8 cellular contexts compared by ENCODE assay signal in the genomic region with DNA sequence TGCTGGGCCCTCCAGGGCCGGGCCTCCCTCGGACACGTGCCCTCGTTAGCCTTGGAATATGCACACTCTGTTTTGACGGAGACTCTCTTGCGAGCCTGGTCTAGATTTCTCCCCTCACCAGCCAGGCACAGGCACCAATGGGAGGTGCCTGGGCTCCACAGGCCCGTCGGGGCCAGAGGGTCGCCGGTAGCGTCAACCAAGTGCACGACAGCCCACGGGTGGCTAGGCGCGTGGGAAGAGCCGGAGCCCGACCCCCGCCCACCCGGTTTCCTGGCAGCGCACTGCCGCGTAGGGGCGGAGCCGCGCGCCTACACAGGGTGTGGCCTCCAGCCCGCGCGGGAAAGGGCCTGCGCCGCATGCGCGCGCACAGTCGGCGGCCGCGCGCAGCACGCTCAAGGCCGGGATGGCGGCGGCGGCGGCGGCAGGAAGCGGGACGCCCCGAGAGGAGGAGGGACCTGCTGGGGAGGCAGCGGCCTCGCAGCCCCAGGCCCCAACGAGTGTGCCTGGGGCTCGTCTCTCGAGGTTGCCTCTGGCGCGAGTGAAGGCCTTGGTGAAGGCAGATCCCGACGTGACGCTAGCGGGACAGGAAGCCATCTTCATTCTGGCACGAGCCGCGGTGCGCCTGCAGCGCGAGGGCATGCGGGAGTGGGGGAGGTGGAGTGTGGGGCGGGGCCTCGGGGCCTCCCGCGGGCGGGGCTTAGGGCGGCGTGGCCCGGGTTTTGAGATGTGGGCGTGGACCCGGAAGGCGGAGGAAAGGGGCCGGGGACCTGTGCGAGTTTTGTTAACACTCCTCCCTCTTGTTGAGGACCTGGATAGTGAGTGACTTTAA. TPM values are rescaled to one million over a fixed set of nuclear protein-coding genes. Genes with fewer than 3 reads are reported as not detected.
DNase-seq lines count a peak whose midpoint lies in the region; ATAC-seq and TF ChIP-seq lines count a peak whose summit lies in the region.

A gene with protein sequence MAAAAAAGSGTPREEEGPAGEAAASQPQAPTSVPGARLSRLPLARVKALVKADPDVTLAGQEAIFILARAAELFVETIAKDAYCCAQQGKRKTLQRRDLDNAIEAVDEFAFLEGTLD (plus strand): TSS at position 367 of the 829 bp plus-strand sequence. CDS start 37 bp downstream, at position 404.

- peak; percentile 93 for ATAC-seq in GM19397 (IDR thresholded peaks at IDR 0.05; ENCODE audit: unreplicated experiment)
- peak; percentile 82 for ATAC-seq in HG03565 (IDR thresholded peaks at IDR 0.05; ENCODE audit: unreplicated experiment)

- H3K4me1 ChIP-seq in liver (ENCODE audit: control insufficient read depth in 4 of 4, insufficient read depth in 4 of 4, low read length in 3 of 4), result peaks cover 3 to 11% (median 7%) of the 10 kb centered on the region in 4 donors

- H3K9me3 ChIP-seq in liver (ENCODE audit: control insufficient read depth in 4 of 4, low read length in 3 of 4), result no peaks in the 10 kb centered on the region

- H3K36me3 ChIP-seq in liver (ENCODE audit: control insufficient read depth in 4 of 4, insufficient read depth in 3 of 4, low read depth in 1 of 4, low read length in 3 of 4), result peaks cover 0 to 2% (median under 1%) of the 10 kb centered on the region in 4 donors

- no peak for TF ChIP-seq CTCF in liver (IDR thresholded peaks at IDR 0.05; ENCODE audit: low read depth, low read length, missing input control)

- DNase-seq in CD1c-positive myeloid dendritic cell (ENCODE audit: extremely low spot score) (peak; percentile 91), NCI-H82 (lab: John Stamatoyannopoulos, UW) (peak; percentile 89), dermis microvascular lymphatic vessel endothelial cell (ENCODE audit: low read depth in 2 of 2) (peak; percentile 70 to 79)
- DNase-seq in activated CD4-positive, alpha-beta T cell treated with anti-CD3 and anti-CD28 coated beads, Interleukin-2, amount 50 U/mL, for 48 hours, result peak; percentile 94 to 95
- peak; percentile 95 for DNase-seq in stimulated activated CD4-positive, alpha-beta T cell treated with anti-CD3 and anti-CD28 coated beads, Interleukin-4, amount 100 ng/mL, for 1 hour

- no peak for TF ChIP-seq RAD21 in liver (IDR thresholded peaks at IDR 0.05)

- peak within 1 kb of the TSS in 1 of 2 donors; percentile 32 for H3K9ac ChIP-seq in liver (ENCODE audit: low read depth in 1 of 2, low read length in 2 of 2)

- H3K27ac ChIP-seq in liver (ENCODE audit: low read depth in 1 of 2, low read length in 2 of 2), result peak within 1 kb of the TSS; percentile 97

- WGBS in liver, result under 1% methylated on average over 80 of the region's 80 CpGs

- no peaks in the 10 kb centered on the region for H3K27me3 ChIP-seq in liver (ENCODE audit: control insufficient read depth in 4 of 4, insufficient read depth in 4 of 4, low read length in 3 of 4)

- peak within 1 kb of the TSS; percentile 79 to 90 (median 89) for H3K4me3 ChIP-seq in liver (ENCODE audit: low read depth in 1 of 3, low read length in 3 of 3)

TF ChIP-seq in liver, 16 proteins besides CTCF, POLR2A, EP300 and RAD21:
- TF ChIP-seq HNF4G (IDR thresholded peaks at IDR 0.05) (no peak), GABPA (IDR thresholded peaks at IDR 0.05 in 1 of 2, conservative IDR thresholded peaks at IDR 0.05 in 1 of 2) (peak in 1 of 2 donors; percentile 29), JUND (IDR thresholded peaks at IDR 0.05) (no peak), YY1 (IDR thresholded peaks at IDR 0.05) (peak; percentile 94), HNF4A (conservative IDR thresholded peaks at IDR 0.05) (no peak), FOXA2 (IDR thresholded peaks at IDR 0.05) (no peak), NR2F2 (IDR thresholded peaks at IDR 0.05) (no peak), RXRA (IDR thresholded peaks at IDR 0.05) (no peak), EGR1 (IDR thresholded peaks at IDR 0.05; ENCODE audit: low read depth in 2 of 2) (no peak), FOXA1 (IDR thresholded peaks at IDR 0.05) (no peak)
- TF ChIP-seq, protein P1, sequence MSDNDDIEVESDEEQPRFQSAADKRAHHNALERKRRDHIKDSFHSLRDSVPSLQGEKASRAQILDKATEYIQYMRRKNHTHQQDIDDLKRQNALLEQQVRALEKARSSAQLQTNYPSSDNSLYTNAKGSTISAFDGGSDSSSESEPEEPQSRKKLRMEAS (IDR thresholded peaks at IDR 0.05), result peak; percentile 76
- TF ChIP-seq, protein P2, sequence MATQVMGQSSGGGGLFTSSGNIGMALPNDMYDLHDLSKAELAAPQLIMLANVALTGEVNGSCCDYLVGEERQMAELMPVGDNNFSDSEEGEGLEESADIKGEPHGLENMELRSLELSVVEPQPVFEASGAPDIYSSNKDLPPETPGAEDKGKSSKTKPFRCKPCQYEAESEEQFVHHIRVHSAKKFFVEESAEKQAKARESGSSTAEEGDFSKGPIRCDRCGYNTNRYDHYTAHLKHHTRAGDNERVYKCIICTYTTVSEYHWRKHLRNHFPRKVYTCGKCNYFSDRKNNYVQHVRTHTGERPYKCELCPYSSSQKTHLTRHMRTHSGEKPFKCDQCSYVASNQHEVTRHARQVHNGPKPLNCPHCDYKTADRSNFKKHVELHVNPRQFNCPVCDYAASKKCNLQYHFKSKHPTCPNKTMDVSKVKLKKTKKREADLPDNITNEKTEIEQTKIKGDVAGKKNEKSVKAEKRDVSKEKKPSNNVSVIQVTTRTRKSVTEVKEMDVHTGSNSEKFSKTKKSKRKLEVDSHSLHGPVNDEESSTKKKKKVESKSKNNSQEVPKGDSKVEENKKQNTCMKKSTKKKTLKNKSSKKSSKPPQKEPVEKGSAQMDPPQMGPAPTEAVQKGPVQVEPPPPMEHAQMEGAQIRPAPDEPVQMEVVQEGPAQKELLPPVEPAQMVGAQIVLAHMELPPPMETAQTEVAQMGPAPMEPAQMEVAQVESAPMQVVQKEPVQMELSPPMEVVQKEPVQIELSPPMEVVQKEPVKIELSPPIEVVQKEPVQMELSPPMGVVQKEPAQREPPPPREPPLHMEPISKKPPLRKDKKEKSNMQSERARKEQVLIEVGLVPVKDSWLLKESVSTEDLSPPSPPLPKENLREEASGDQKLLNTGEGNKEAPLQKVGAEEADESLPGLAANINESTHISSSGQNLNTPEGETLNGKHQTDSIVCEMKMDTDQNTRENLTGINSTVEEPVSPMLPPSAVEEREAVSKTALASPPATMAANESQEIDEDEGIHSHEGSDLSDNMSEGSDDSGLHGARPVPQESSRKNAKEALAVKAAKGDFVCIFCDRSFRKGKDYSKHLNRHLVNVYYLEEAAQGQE (IDR thresholded peaks at IDR 0.05), result no peak
- TF ChIP-seq, protein P3, sequence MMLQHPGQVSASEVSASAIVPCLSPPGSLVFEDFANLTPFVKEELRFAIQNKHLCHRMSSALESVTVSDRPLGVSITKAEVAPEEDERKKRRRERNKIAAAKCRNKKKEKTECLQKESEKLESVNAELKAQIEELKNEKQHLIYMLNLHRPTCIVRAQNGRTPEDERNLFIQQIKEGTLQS (IDR thresholded peaks at IDR 0.05), result no peak
- TF ChIP-seq, protein P4, sequence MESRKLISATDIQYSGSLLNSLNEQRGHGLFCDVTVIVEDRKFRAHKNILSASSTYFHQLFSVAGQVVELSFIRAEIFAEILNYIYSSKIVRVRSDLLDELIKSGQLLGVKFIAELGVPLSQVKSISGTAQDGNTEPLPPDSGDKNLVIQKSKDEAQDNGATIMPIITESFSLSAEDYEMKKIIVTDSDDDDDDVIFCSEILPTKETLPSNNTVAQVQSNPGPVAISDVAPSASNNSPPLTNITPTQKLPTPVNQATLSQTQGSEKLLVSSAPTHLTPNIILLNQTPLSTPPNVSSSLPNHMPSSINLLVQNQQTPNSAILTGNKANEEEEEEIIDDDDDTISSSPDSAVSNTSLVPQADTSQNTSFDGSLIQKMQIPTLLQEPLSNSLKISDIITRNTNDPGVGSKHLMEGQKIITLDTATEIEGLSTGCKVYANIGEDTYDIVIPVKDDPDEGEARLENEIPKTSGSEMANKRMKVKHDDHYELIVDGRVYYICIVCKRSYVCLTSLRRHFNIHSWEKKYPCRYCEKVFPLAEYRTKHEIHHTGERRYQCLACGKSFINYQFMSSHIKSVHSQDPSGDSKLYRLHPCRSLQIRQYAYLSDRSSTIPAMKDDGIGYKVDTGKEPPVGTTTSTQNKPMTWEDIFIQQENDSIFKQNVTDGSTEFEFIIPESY (IDR thresholded peaks at IDR 0.05), result no peak
TF ChIP-seq in liver: peak in this region for 3.

RNA-seq across cellular contexts. Expression of the gene that starts here (rescaled TPM):
- total RNA-seq in dermis microvascular lymphatic vessel endothelial cell (17.7 and 21.1 TPM in 2 replicates), liver (10 to 100 TPM in 1 of 2 donors, 1 to 10 TPM in 1; 6.5 to 13.6 TPM)
- polyA plus RNA-seq in liver, result 100 to 1,000 TPM in 1 of 2 donors, 10 to 100 TPM in 1; 34.2 to 115 TPM

Comparison
In these comparisons a context has a peak if more than half of its experiments do, and no peak if none do; other contexts are left out.
1. Peak in every context shown above with its lines: DNase-seq, ATAC-seq, H3K4me3 ChIP-seq and H3K27ac ChIP-seq.